ENCODE assay signal across 8 cellular contexts in the genomic region with DNA sequence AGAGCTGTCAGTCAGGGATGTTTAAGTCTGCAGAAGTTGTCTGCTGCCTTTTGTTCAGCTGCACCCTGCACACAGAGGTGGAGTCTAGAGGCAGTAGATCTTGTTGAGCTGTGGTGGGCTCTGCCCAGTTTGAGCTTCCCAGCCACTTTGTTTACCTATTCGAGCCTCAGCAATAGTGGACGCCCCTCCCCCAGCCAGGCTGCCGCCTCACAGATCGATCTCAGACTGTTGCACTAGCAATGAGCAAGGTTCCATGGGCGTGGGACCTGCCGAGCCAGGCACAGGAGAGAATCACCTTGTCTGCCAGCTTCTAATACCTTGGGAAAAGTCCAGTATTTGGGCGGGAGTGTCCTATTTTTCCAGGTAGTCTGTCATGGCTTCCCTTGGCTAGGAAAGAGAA.
"Had no signal": no experiment of that assay in that cellular context is flagged by ENCODE, and none has a peak within 500 bp of the region (broad histone marks: within the 10 kb centered on the region; RNA-seq: fewer than 3 reads in every experiment).

No MANE protein-coding gene starts in this region.

- H3K4me3 ChIP-seq: GM12878 had no signal

- ATAC-seq: GM12878 had no signal

- DNase-seq: GDM1, GF-D8 had no signal

- FAIRE-seq: G401.6, GM12878, GM12891, GM12892, GM18507, GM19239 had no signal
